In genomic region chr20:16606468-16606867, GRCh38 we compare ENCODE assay signal across 23 cellular contexts.
"Had no signal": no experiment of that assay in that cellular context is flagged by ENCODE, and none has a peak within 500 bp of the region (broad histone marks: within the 10 kb centered on the region; RNA-seq: fewer than 3 reads in every experiment).

No MANE protein-coding gene starts in this region.

- H2AFZ ChIP-seq: parathyroid adenoma had no signal

- H3K27me3 ChIP-seq: testis, thyroid gland, uterus had no signal

- H3K27ac ChIP-seq: parathyroid adenoma, psoas muscle, skin epidermis, stomach, testis, thyroid gland, uterus had no signal

- H3K4me3 ChIP-seq: left ventricle myocardium inferior, lung, mucosa of descending colon, psoas muscle, skin epidermis, stomach, testis, thyroid gland, uterus had no signal

- ATAC-seq: naive thymus-derived CD8-positive, alpha-beta T cell; stimulated activated naive B cell treated with anti-CD40 and anti-IgM and Interleukin-4, amounts not matched to agents 10 μg/mL and 1 μg/mL and 100 μg/mL, for 72 hours; stimulated activated naive CD8-positive, alpha-beta T cell treated with anti-CD3 and anti-CD28 coated beads, Interleukin-15, Interleukin-2, amounts not matched to agents 100 U/mL and 50 U/mL, for 24 hours had no signal

- DNase-seq: head of caudate nucleus; hypothalamus; immature natural killer cell; left ventricle myocardium inferior; mesendoderm; mucosa of descending colon; naive thymus-derived CD8-positive, alpha-beta T cell; occipital lobe; psoas muscle; stimulated activated CD4-positive, alpha-beta T cell treated with anti-CD3 and anti-CD28 coated beads, Interleukin-12 subunit alpha, Interleukin-12 subunit beta, amount 100 ng/mL, for 4 hours; stimulated activated CD4-positive, alpha-beta T cell treated with anti-CD3 and anti-CD28 coated beads, Interleukin-15, amount 100 ng/mL, for 24 hours; stimulated activated CD4-positive, alpha-beta T cell treated with anti-CD3 and anti-CD28 coated beads, Interleukin-2, amount 100 ng/mL, for 24 hours; stimulated activated CD4-positive, alpha-beta T cell treated with anti-CD3 and anti-CD28 coated beads, Interleukin-4, amount 100 ng/mL, for 1 hour; stimulated activated naive B cell treated with anti-CD40 and anti-IgM and Interleukin-4, amounts not matched to agents 10 μg/mL and 1 μg/mL and 100 μg/mL, for 72 hours; stimulated activated naive CD8-positive, alpha-beta T cell treated with anti-CD3 and anti-CD28 coated beads, Interleukin-15, Interleukin-2, amounts not matched to agents 100 U/mL and 50 U/mL, for 24 hours; stomach; testis; thyroid gland; uterus had no signal

- H3K79me2 ChIP-seq: parathyroid adenoma had no signal

- FAIRE-seq: islet of Langerhans had no signal

- H3K9ac ChIP-seq: parathyroid adenoma had no signal

- H3K4me1 ChIP-seq: parathyroid adenoma, testis, thyroid gland, uterus had no signal

- H3K9me3 ChIP-seq: left ventricle myocardium inferior, mucosa of descending colon, psoas muscle, stomach, testis, thyroid gland, uterus had no signal

- H3K36me3 ChIP-seq: left ventricle myocardium inferior, stomach, thyroid gland, uterus had no signal
